29 cellular contexts compared by ENCODE assay signal in the genomic region with DNA sequence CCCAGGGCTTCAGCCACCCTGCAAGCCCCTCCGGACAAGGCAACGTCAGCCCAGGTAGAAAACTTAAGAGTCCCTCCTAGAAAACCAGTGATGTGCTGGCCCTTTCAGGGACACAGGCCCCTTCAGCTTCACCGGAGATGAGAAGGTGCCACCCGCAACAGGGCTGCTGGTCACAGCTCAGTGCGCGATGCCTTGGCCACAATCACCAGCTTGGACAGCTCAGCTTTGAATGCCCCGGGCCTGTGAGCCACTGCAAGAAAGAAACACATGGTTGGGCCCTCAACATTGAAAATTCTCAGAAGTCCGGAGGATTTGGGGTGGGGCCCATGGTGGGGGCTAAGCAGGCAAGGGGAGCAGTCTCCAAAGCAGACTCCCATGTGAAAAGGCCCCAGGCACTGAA.
"Had no signal": no experiment of that assay in that cellular context is flagged by ENCODE, and none has a peak within 500 bp of the region (broad histone marks: within the 10 kb centered on the region; RNA-seq: fewer than 3 reads in every experiment).

No MANE protein-coding gene starts in this region.

- H3K4me3 Mint-ChIP-seq: activated CD4-positive, alpha-beta memory T cell treated with anti-CD3 and anti-CD28 coated beads for 36 hours; activated T-cell treated with anti-CD3 and anti-CD28 coated beads, Interleukin-2, amount 50 U/mL, for 72 hours; endodermal cell; mesothelial cell of epicardium; neural crest cell; stimulated activated naive CD8-positive, alpha-beta T cell treated with anti-CD3 and anti-CD28 coated beads, Interleukin-15, amount 100 ng/mL, for 72 hours; T-helper 1 cell treated with Interleukin-12 subunit alpha and Interleukin-12 subunit beta and Interleukin-4 antibody, amounts not matched to agents 30 μg/mL and 1 μg/mL, for 36 hours; type B pancreatic cell had no signal

- H3K4me1 Mint-ChIP-seq: endodermal cell, mesothelial cell of epicardium, neural crest cell had no signal

- H3K4me1 ChIP-seq: esophagus squamous epithelium, parathyroid adenoma, uterus had no signal

- H3K27me3 Mint-ChIP-seq: activated CD4-positive, alpha-beta memory T cell treated with anti-CD3 and anti-CD28 coated beads for 36 hours; naive B cell; stimulated activated naive CD8-positive, alpha-beta T cell treated with anti-CD3 and anti-CD28 coated beads, Interleukin-15, amount 100 ng/mL, for 72 hours; type B pancreatic cell had no signal

- H3K9me3 Mint-ChIP-seq: activated CD4-positive, alpha-beta memory T cell treated with anti-CD3 and anti-CD28 coated beads for 36 hours; activated T-cell treated with anti-CD3 and anti-CD28 coated beads, Interleukin-2, amount 50 U/mL, for 72 hours; endodermal cell; mesothelial cell of epicardium; naive B cell; neural crest cell; stimulated activated naive CD8-positive, alpha-beta T cell treated with anti-CD3 and anti-CD28 coated beads, Interleukin-15, amount 100 ng/mL, for 72 hours; T-helper 1 cell treated with Interleukin-12 subunit alpha and Interleukin-12 subunit beta and Interleukin-4 antibody, amounts not matched to agents 30 μg/mL and 1 μg/mL, for 36 hours; type B pancreatic cell had no signal

- ATAC-seq: activated CD4-positive, CD25-positive, alpha-beta regulatory T cell treated with anti-CD3 and anti-CD28 coated beads, Interleukin-2, amount 50 U/mL, for 24 hours; activated T-cell treated with anti-CD3 and anti-CD28 coated beads, Interleukin-2, amount 50 U/mL, for 72 hours; left ventricle myocardium superior; psoas muscle; right cardiac atrium; stimulated activated naive CD8-positive, alpha-beta T cell treated with anti-CD3 and anti-CD28 coated beads, Interleukin-15, amount 100 ng/mL, for 72 hours had no signal

- DNase-seq: activated CD4-positive, alpha-beta memory T cell treated with anti-CD3 and anti-CD28 coated beads for 36 hours; activated CD4-positive, alpha-beta T cell treated with anti-CD3 and anti-CD28 coated beads for 48 hours; activated effector memory CD4-positive, alpha-beta T cell treated with Interleukin-2 at 50 U/mL for 16 hours; activated naive CD4-positive, alpha-beta T cell treated with Interleukin-2 at 50 U/mL for 16 hours; activated T-cell treated with anti-CD3 and anti-CD28 coated beads, Interleukin-2, amount 50 U/mL, for 72 hours; amygdala; caudate nucleus; endodermal cell; esophagus squamous epithelium; left ventricle myocardium superior; naive B cell; nucleus accumbens; psoas muscle; right cardiac atrium; stimulated activated CD4-positive, alpha-beta T cell treated with anti-CD3 and anti-CD28 coated beads, Interleukin-2, amount 100 ng/mL, for 48 hours; stimulated activated naive CD8-positive, alpha-beta T cell treated with anti-CD3 and anti-CD28 coated beads, Interleukin-15, amount 100 ng/mL, for 72 hours; substantia nigra; SW 1271; T1000; uterus; WERI-Rb-1 had no signal

- H3K27ac Mint-ChIP-seq: activated CD4-positive, alpha-beta memory T cell treated with anti-CD3 and anti-CD28 coated beads for 36 hours; activated T-cell treated with anti-CD3 and anti-CD28 coated beads, Interleukin-2, amount 50 U/mL, for 72 hours; endodermal cell; mesothelial cell of epicardium; T-helper 1 cell treated with Interleukin-12 subunit alpha and Interleukin-12 subunit beta and Interleukin-4 antibody, amounts not matched to agents 30 μg/mL and 1 μg/mL, for 36 hours; type B pancreatic cell had no signal

- H2AFZ ChIP-seq: parathyroid adenoma had no signal

- H3K27me3 ChIP-seq: esophagus squamous epithelium, uterus had no signal

- FAIRE-seq: frontal cortex had no signal

- H3K9ac ChIP-seq: parathyroid adenoma had no signal

- H3K79me2 ChIP-seq: parathyroid adenoma had no signal

- H3K4me3 ChIP-seq: esophagus squamous epithelium, psoas muscle, uterus had no signal

- H3K9me3 ChIP-seq: psoas muscle had no signal

- H3K27ac ChIP-seq: epithelial cell of prostate, esophagus squamous epithelium, parathyroid adenoma, psoas muscle, uterus, WERI-Rb-1 had no signal

- H3K36me3 ChIP-seq: uterus had no signal
